ENCODE assay signal across 7 cellular contexts in the genomic region with DNA sequence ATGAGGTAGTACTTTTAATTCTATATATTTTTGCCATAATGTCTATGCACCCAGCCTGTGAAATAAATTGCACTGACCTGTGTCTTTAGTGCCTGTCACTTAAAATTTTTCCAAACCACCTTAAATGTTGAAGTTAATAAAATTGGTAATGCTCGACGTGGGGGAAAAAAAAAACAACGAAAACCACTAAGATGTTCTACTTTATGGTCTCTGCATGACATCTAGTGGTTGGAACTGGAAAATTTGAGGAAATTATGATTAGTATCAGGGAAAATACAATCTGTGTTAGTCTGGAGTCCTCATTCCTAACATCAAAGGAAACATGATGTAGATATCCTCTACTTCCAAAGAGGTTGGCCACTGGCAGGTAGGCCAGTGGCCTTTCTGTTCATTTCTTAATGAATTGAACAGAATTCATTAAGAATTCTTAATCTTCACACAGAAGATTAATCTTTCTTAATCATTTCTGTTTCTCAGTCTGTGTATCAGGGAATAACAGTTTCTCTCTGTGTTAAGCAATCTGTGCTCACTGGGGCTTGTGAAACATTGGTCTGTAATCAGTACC.
DNase-seq lines count a peak whose midpoint lies in the region; ATAC-seq and TF ChIP-seq lines count a peak whose summit lies in the region.
"Not testable (repeated sequence)": the region's sequence is repeated elsewhere in the genome, so short reads cannot be mapped to it uniquely, and the experiment has no call there.

No MANE protein-coding gene starts in this region.

- not testable (repeated sequence) for H3K9me3 ChIP-seq in A673 (ENCODE audit: low read depth, low read length, poor library complexity, severe bottlenecking); right lobe of liver

- H2AFZ ChIP-seq in KMS-11 (ENCODE audit: low read depth): not testable (repeated sequence)

- H3K27me3 ChIP-seq in A673 (replicated peaks; ENCODE audit: insufficient read depth, low read depth, low read length, poor library complexity); KMS-11 (ENCODE audit: insufficient read depth, low read depth); right lobe of liver: not testable (repeated sequence)

- H3K27ac ChIP-seq in A673 (ENCODE audit: low read depth, low read length, poor library complexity, severe bottlenecking); KMS-11; RWPE1; VCaP; right lobe of liver: not testable (repeated sequence)

- H3K36me3 ChIP-seq in A673 (ENCODE audit: insufficient read depth, low read length, poor library complexity, severe bottlenecking); KMS-11 (ENCODE audit: insufficient read depth); right lobe of liver: not testable (repeated sequence)

- H3K4me2 ChIP-seq in KMS-11: not testable (repeated sequence)

- TF ChIP-seq CTCF in A673 (conservative IDR thresholded peaks at IDR 0.05; ENCODE audit: low read depth, low read length) (0 out of 2 replicates have a peak, but pooled peaks have one; percentile 17), KMS-11 (conservative IDR thresholded peaks at IDR 0.05; ENCODE audit: low read depth, low read length) (peak; percentile 28), RWPE1 (conservative IDR thresholded peaks at IDR 0.05; ENCODE audit: low read depth) (peak; percentile 14; the same call in 1 of the 2 replicates), VCaP (conservative IDR thresholded peaks at IDR 0.05) (peak; percentile 79), right lobe of liver (IDR thresholded peaks at IDR 0.05) (peak in 2 of 4 donors; percentile 22 to 29)

- WGBS in right lobe of liver (ENCODE audit: insufficient coverage, low coverage, low lambda C conversion rate, missing lambda C conversion rate): 0% methylated on average over 2 of the region's 3 CpGs

- intact Hi-C loops in A673 (cut with micrococcal nuclease; ENCODE audit: unreplicated experiment); right lobe of liver (cut with DNase I): not testable (repeated sequence)

- not testable (repeated sequence) for DNase-seq in A673 (ENCODE audit: low spot score); RWPE1 (ENCODE audit: low spot score); right lobe of liver
- DNase-seq in OCI-M1 (lab: John Stamatoyannopoulos, UW) (peak; percentile 9), inferior parietal cortex (ENCODE audit: extremely low spot score) (peak; percentile 2)

- H3K9ac ChIP-seq in KMS-11: not testable (repeated sequence)

- TF ChIP-seq POLR2A in right lobe of liver (IDR thresholded peaks at IDR 0.05): not testable (repeated sequence)

- BruUV-seq in A673 (replicated peaks; lab: Mats Ljungman, UMichigan): not testable (repeated sequence)

- not testable (repeated sequence) for H3K4me3 ChIP-seq in A673 (ENCODE audit: low read depth, low read length, poor library complexity, severe bottlenecking); KMS-11 (IDR thresholded peaks at IDR 0.05; ENCODE audit: insufficient read depth, low read depth, low read length); right lobe of liver

- H4K20me1 ChIP-seq in KMS-11 (ENCODE audit: insufficient read depth): not testable (repeated sequence)

- POLR2A ChIA-PET in A673 (lab: Charles Lee; ENCODE audit: low non-redundant PET); RWPE1 (lab: Yijun Ruan, JAX; ENCODE audit: low non-redundant PET): not testable (repeated sequence)

- not testable (repeated sequence) for H3K4me1 ChIP-seq in A673 (ENCODE audit: insufficient read depth, low read length, poor library complexity, severe bottlenecking); KMS-11 (ENCODE audit: low read depth, poor library complexity, severe bottlenecking); right lobe of liver

- ATAC-seq in right lobe of liver: peak; percentile 32 to 55 (median 53)

- CTCF ChIA-PET in A673 (lab: Charles Lee); RWPE1 (lab: Yijun Ruan, JAX): not testable (repeated sequence)

- not testable (repeated sequence) for H3K79me2 ChIP-seq in KMS-11 (ENCODE audit: insufficient read depth, low read depth)
